29 cellular contexts compared by ENCODE assay signal in the genomic region with DNA sequence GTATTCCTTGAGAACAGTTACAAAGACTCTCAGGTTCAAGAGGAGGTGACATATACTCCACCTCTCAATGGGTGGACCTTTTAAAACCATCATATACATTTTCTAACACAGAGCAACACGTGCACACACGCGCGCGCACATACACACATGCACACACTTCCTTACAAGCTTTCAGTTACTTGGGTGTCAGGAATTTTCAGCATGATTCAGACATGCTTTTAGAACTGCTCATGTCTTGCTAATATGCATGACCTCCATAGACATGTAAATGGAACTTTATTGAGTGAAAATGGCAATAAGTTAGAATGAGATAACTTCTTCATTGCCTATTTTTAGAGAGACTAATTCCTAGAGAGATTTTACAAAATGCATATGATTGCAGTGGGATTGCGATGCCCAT.
"Had no signal": no experiment of that assay in that cellular context is flagged by ENCODE, and none has a peak within 500 bp of the region (broad histone marks: within the 10 kb centered on the region; RNA-seq: fewer than 3 reads in every experiment).

No MANE protein-coding gene starts in this region.

- H3K4me3 ChIP-seq: colonic mucosa, esophagus muscularis mucosa, lower lobe of right lung, ovary, psoas muscle, sigmoid colon, skin epidermis, suprapubic skin, transverse colon, vagina had no signal

- H3K27me3 Mint-ChIP-seq: dendritic cell treated with granulocyte-macrophage colony-stimulating factor and Interleukin-4, amounts not matched to agents 40 ng/mL and 50 ng/mL, for 4 days; naive thymus-derived CD8-positive, alpha-beta T cell; stimulated activated naive B cell treated with anti-CD40 and anti-IgM and Interleukin-4, amounts not matched to agents 10 μg/mL and 1 μg/mL and 100 μg/mL, for 72 hours; stimulated activated naive CD8-positive, alpha-beta T cell treated with anti-CD3 and anti-CD28 coated beads, Interleukin-15, amount 100 ng/mL, for 72 hours had no signal

- H3K27me3 ChIP-seq: colonic mucosa, esophagus muscularis mucosa, ovary, sigmoid colon, suprapubic skin, transverse colon, vagina had no signal

- H3K9me3 Mint-ChIP-seq: dendritic cell treated with granulocyte-macrophage colony-stimulating factor and Interleukin-4, amounts not matched to agents 40 ng/mL and 50 ng/mL, for 4 days; endodermal cell; nephron progenitor cell; stimulated activated naive B cell treated with anti-CD40 and anti-IgM and Interleukin-4, amounts not matched to agents 10 μg/mL and 1 μg/mL and 100 μg/mL, for 72 hours had no signal

- H3K27ac Mint-ChIP-seq: dendritic cell treated with granulocyte-macrophage colony-stimulating factor and Interleukin-4, amounts not matched to agents 40 ng/mL and 50 ng/mL, for 4 days; endodermal cell; immature natural killer cell; naive thymus-derived CD8-positive, alpha-beta T cell; nephron progenitor cell; stimulated activated naive B cell treated with anti-CD40 and anti-IgM and Interleukin-4, amounts not matched to agents 10 μg/mL and 1 μg/mL and 100 μg/mL, for 72 hours; stimulated activated naive CD8-positive, alpha-beta T cell treated with anti-CD3 and anti-CD28 coated beads, Interleukin-15, amount 100 ng/mL, for 72 hours had no signal

- H3K36me3 ChIP-seq: colonic mucosa, esophagus muscularis mucosa, lower lobe of right lung, ovary, sigmoid colon, suprapubic skin, transverse colon, vagina had no signal

- H3K4me1 Mint-ChIP-seq: endodermal cell; immature natural killer cell; naive thymus-derived CD8-positive, alpha-beta T cell; stimulated activated naive B cell treated with anti-CD40 and anti-IgM and Interleukin-4, amounts not matched to agents 10 μg/mL and 1 μg/mL and 100 μg/mL, for 72 hours; stimulated activated naive CD8-positive, alpha-beta T cell treated with anti-CD3 and anti-CD28 coated beads, Interleukin-15, amount 100 ng/mL, for 72 hours had no signal

- H3K27ac ChIP-seq: colonic mucosa, esophagus muscularis mucosa, lower lobe of right lung, ovary, psoas muscle, sigmoid colon, skin epidermis, suprapubic skin, transverse colon, vagina had no signal

- H3K4me3 Mint-ChIP-seq: dendritic cell treated with granulocyte-macrophage colony-stimulating factor and Interleukin-4, amounts not matched to agents 40 ng/mL and 50 ng/mL, for 4 days; endodermal cell; immature natural killer cell; naive thymus-derived CD8-positive, alpha-beta T cell; nephron progenitor cell; stimulated activated naive B cell treated with anti-CD40 and anti-IgM and Interleukin-4, amounts not matched to agents 10 μg/mL and 1 μg/mL and 100 μg/mL, for 72 hours; stimulated activated naive CD8-positive, alpha-beta T cell treated with anti-CD3 and anti-CD28 coated beads, Interleukin-15, amount 100 ng/mL, for 72 hours had no signal

- H3K36me3 Mint-ChIP-seq: immature natural killer cell; naive thymus-derived CD8-positive, alpha-beta T cell; stimulated activated naive B cell treated with anti-CD40 and anti-IgM and Interleukin-4, amounts not matched to agents 10 μg/mL and 1 μg/mL and 100 μg/mL, for 72 hours had no signal

- ATAC-seq: left ventricle myocardium superior; lower lobe of right lung; naive thymus-derived CD8-positive, alpha-beta T cell; psoas muscle; right cardiac atrium; stimulated activated naive B cell treated with anti-CD40 and anti-IgM and Interleukin-4, amounts not matched to agents 10 μg/mL and 1 μg/mL and 100 μg/mL, for 72 hours; stimulated activated naive CD8-positive, alpha-beta T cell treated with anti-CD3 and anti-CD28 coated beads, Interleukin-15, amount 100 ng/mL, for 72 hours had no signal

- H3K9me3 ChIP-seq: colonic mucosa, esophagus muscularis mucosa, lower lobe of right lung, ovary, psoas muscle, sigmoid colon, suprapubic skin, transverse colon, vagina had no signal

- H3K4me1 ChIP-seq: colonic mucosa, esophagus muscularis mucosa, lower lobe of right lung, psoas muscle, sigmoid colon, suprapubic skin, transverse colon, vagina had no signal

- DNase-seq: colonic mucosa; effector CD8-positive, alpha-beta T cell; endodermal cell; foreskin melanocyte; glutamatergic neuron; hypothalamus; immature natural killer cell; islet precursor cell; kidney glomerular epithelial cell; left ventricle myocardium superior; lower lobe of right lung; naive thymus-derived CD8-positive, alpha-beta T cell; nephron progenitor cell; nucleus accumbens; ovary; posterior cingulate gyrus; psoas muscle; right cardiac atrium; sigmoid colon; stimulated activated CD4-positive, alpha-beta T cell treated with anti-CD3 and anti-CD28 coated beads, Interleukin-15, amount 100 ng/mL, for 24 hours; stimulated activated CD4-positive, alpha-beta T cell treated with anti-CD3 and anti-CD28 coated beads, Interleukin-2, amount 100 ng/mL, for 48 hours; stimulated activated naive B cell treated with anti-CD40 and anti-IgM and Interleukin-4, amounts not matched to agents 10 μg/mL and 1 μg/mL and 100 μg/mL, for 72 hours; stimulated activated naive CD8-positive, alpha-beta T cell treated with anti-CD3 and anti-CD28 coated beads, Interleukin-15, amount 100 ng/mL, for 72 hours; transverse colon had no signal
